In genomic region chr12:110141389-110141788, GRCh38 we compare ENCODE assay signal across 15 cellular contexts. TPM values are rescaled to one million over a fixed set of nuclear protein-coding genes. Genes with fewer than 3 reads are reported as not detected.
DNase-seq lines count a peak whose midpoint lies in the region; ATAC-seq and TF ChIP-seq lines count a peak whose summit lies in the region.
"Had no signal": no experiment of that assay in that cellular context is flagged by ENCODE, and none has a peak within 500 bp of the region (broad histone marks: within the 10 kb centered on the region; RNA-seq: fewer than 3 reads in every experiment).

No MANE protein-coding gene starts in this region.

- no peak overlapping the region for H3K4me3 ChIP-seq in AG09309 (ENCODE audit: control insufficient read depth, low read depth, low read length)
- no peak overlapping the region for H3K4me3 ChIP-seq in fibroblast of villous mesenchyme (ENCODE audit: low read depth, low read length)
- no peak overlapping the region for H3K4me3 ChIP-seq in psoas muscle
- H3K4me3 ChIP-seq: BLaER1 treated with 17β-estradiol and CSF1 and Interleukin-3, amounts not matched to agents 10 nM and 100 nM; vagina had no signal

- peaks cover 2 to 47% of the 10 kb centered on the region in 2 donors for H3K36me3 ChIP-seq in psoas muscle (ENCODE audit: insufficient read depth in 1 of 2, low read depth in 1 of 2)

- no peaks in the 10 kb centered on the region for H3K9me3 ChIP-seq in psoas muscle
- H3K9me3 ChIP-seq: BLaER1 treated with 17β-estradiol and CSF1 and Interleukin-3, amounts not matched to agents 10 nM and 100 nM; vagina had no signal

- H3K27ac ChIP-seq in psoas muscle, result peak overlapping the region; percentile 38
- H3K27ac ChIP-seq: BLaER1 treated with 17β-estradiol and CSF1 and Interleukin-3, amounts not matched to agents 10 nM and 100 nM; epithelial cell of prostate had no signal

- no peaks in the 10 kb centered on the region for H3K27me3 ChIP-seq in psoas muscle (ENCODE audit: insufficient read depth in 3 of 3, low read length in 2 of 3)
- H3K27me3 ChIP-seq: BLaER1 treated with 17β-estradiol and CSF1 and Interleukin-3, amounts not matched to agents 10 nM and 100 nM; vagina had no signal

- DNase-seq in AG09309 (ENCODE audit: low read depth) (peak; percentile 86), RPMI7951 (ENCODE audit: low read depth) (peak; percentile 66), fibroblast of villous mesenchyme (ENCODE audit: low read depth) (peak; percentile 98), psoas muscle (peak; percentile 69 to 86), anterior cingulate cortex (lab: John Stamatoyannopoulos, UW) (no peak), T-helper 1 cell (no peak), medulla oblongata (ENCODE audit: extremely low spot score) (no peak)
- DNase-seq in activated CD8-positive, alpha-beta memory T cell treated with anti-CD3 and anti-CD28 coated beads, Interleukin-2, amount 50 U/mL, for 4 hours, result no peak
- DNase-seq: activated CD4-positive, alpha-beta T cell treated with anti-CD3 and anti-CD28 coated beads for 4 hours; naive thymus-derived CD4-positive, alpha-beta T cell; NCI-H1930; SW 1271 had no signal

- intact Hi-C loops in psoas muscle (cut with DNase I), result no loop called here

- 20 to 33% (median 21%) methylated on average over 6 of the region's 6 CpGs for WGBS in psoas muscle, 3 donors

- peak; percentile 86 to 93 (median 90) for ATAC-seq in psoas muscle
- ATAC-seq: naive thymus-derived CD4-positive, alpha-beta T cell had no signal

- H3K4me1 ChIP-seq in psoas muscle, result peaks cover 7% of the 10 kb centered on the region
- H3K4me1 ChIP-seq: BLaER1 treated with 17β-estradiol and CSF1 and Interleukin-3, amounts not matched to agents 10 nM and 100 nM; vagina had no signal

- no peak for TF ChIP-seq CTCF in AG09309 (IDR thresholded peaks at IDR 0.05; ENCODE audit: control insufficient read depth, insufficient read depth, low read depth, low read length, missing control alignments)
- TF ChIP-seq CTCF in fibroblast of villous mesenchyme (IDR thresholded peaks at IDR 0.05; ENCODE audit: insufficient read depth, low read depth, low read length), result no peak
- no peak for TF ChIP-seq CTCF in psoas muscle (IDR thresholded peaks at IDR 0.05)

RNA-seq across cellular contexts. Expression of gene IFT81, which starts 17.2 kb away (rescaled TPM):
- 19.7 and 23.4 TPM in 2 replicates for total RNA-seq in RPMI7951 (2014; rRNA removed; shearing (Covaris generic))
- total RNA-seq in fibroblast of villous mesenchyme (20.6 and 24.2 TPM in 2 replicates), psoas muscle (1 to 10 TPM; 4.1 to 9.6 (median 5.3) TPM)
- 1 to 10 TPM; 2.5 to 8.7 (median 3.8) TPM for polyA plus RNA-seq in psoas muscle

Comparison
In these comparisons a context has a peak if more than half of its experiments do, and no peak if none do; other contexts are left out.
1. DNase-seq: peak in AG09309 (single experiment), RPMI7951 (single experiment), fibroblast of villous mesenchyme (single experiment) and psoas muscle (2 of 2); none in activated CD8-positive, alpha-beta memory T cell treated with anti-CD3 and anti-CD28 coated beads, Interleukin-2, amount 50 U/mL, for 4 hours (single experiment), anterior cingulate cortex (0 of 58), T-helper 1 cell (0 of 5) and medulla oblongata (single experiment).